ENCODE assay signal across 8 cellular contexts in genomic region chr3:75388515-75389124, GRCh38.
DNase-seq lines count a peak whose midpoint lies in the region; TF ChIP-seq lines count a peak whose summit lies in the region.
"Not testable (repeated sequence)": the region's sequence is repeated elsewhere in the genome, so short reads cannot be mapped to it uniquely, and the experiment has no call there.

No MANE protein-coding gene starts in this region.

- H3K9ac ChIP-seq in skeletal muscle satellite cell (ENCODE audit: low read depth, low read length) = not testable (repeated sequence)

- peak overlapping the region; percentile 67 for H3K27ac Mint-ChIP-seq in mesothelial cell of epicardium

- DNase-seq in EH (ENCODE audit: low read depth) (peak; percentile 79), HS-5 (ENCODE audit: low read depth) (peak; percentile 9), choroid plexus epithelial cell (ENCODE audit: low read depth) (peak; percentile 18), fibroblast of pulmonary artery (ENCODE audit: low read depth) (peak; percentile 1)
- not testable (repeated sequence) for DNase-seq in ascending aorta (ENCODE audit: low spot score in 2 of 2); mesothelial cell of epicardium (ENCODE audit: low spot score in 2 of 2, unreplicated experiment in 2 of 2)

- not testable (repeated sequence) for H3K27me3 Mint-ChIP-seq in mesothelial cell of epicardium (ENCODE audit: low read depth)

- intact Hi-C loops in ascending aorta (cut with DNase I) = not testable (repeated sequence)

- H3K4me3 Mint-ChIP-seq in mesothelial cell of epicardium = not testable (repeated sequence)

- H3K9me3 Mint-ChIP-seq in mesothelial cell of epicardium = not testable (repeated sequence)

- peak overlapping the region; percentile 25 for H2AFZ ChIP-seq in ACC112 (ENCODE audit: low read length, unreplicated experiment)

- not testable (repeated sequence) for H3K4me3 ChIP-seq in ACC112 (ENCODE audit: low read depth, low read length); choroid plexus epithelial cell (ENCODE audit: low read depth, low read length); fibroblast of pulmonary artery (replicated peaks; ENCODE audit: low read depth, low read length); skeletal muscle satellite cell (ENCODE audit: low read length)
- H3K4me3 ChIP-seq in ascending aorta = peak overlapping the region in 1 of 2 donors; percentile 17

- H3K4me1 ChIP-seq in ACC112 (ENCODE audit: control insufficient read depth, insufficient read depth, low read length, unreplicated experiment); ascending aorta; skeletal muscle satellite cell (ENCODE audit: control insufficient read depth, insufficient read depth, low read length): not testable (repeated sequence)

- H3K36me3 Mint-ChIP-seq in mesothelial cell of epicardium = not testable (repeated sequence)

- TF ChIP-seq CTCF in ascending aorta (IDR thresholded peaks at IDR 0.05); choroid plexus epithelial cell (conservative IDR thresholded peaks at IDR 0.05; ENCODE audit: low read depth, low read length); fibroblast of pulmonary artery (IDR thresholded peaks at IDR 0.05; ENCODE audit: low read length, missing control alignments); mesothelial cell of epicardium (IDR thresholded peaks at IDR 0.05; ENCODE audit: unreplicated experiment): not testable (repeated sequence)

- H3K36me3 ChIP-seq in ACC112 (ENCODE audit: insufficient read depth, low read length); ascending aorta; skeletal muscle satellite cell (ENCODE audit: insufficient read depth, low read length): not testable (repeated sequence)

- not testable (repeated sequence) for H3K27ac ChIP-seq in ACC112 (ENCODE audit: low read depth, low read length)
- peak overlapping the region; percentile 23 to 53 for H3K27ac ChIP-seq in ascending aorta

- H3K79me2 ChIP-seq in ACC112 (ENCODE audit: control insufficient read depth, insufficient read depth, low read length, unreplicated experiment) = not testable (repeated sequence)

- peaks cover 24% of the 10 kb centered on the region for H3K4me1 Mint-ChIP-seq in mesothelial cell of epicardium

- H3K9me3 ChIP-seq in ascending aorta; skeletal muscle satellite cell (replicated peaks; ENCODE audit: low read length): not testable (repeated sequence)

- not testable (repeated sequence) for H3K27me3 ChIP-seq in ACC112 (ENCODE audit: insufficient read depth, low read length); ascending aorta; skeletal muscle satellite cell (ENCODE audit: control insufficient read depth, insufficient read depth, low read length)

- H3K4me2 ChIP-seq in skeletal muscle satellite cell (ENCODE audit: low read length) = peak overlapping the region; percentile 61
